In the genomic region with DNA sequence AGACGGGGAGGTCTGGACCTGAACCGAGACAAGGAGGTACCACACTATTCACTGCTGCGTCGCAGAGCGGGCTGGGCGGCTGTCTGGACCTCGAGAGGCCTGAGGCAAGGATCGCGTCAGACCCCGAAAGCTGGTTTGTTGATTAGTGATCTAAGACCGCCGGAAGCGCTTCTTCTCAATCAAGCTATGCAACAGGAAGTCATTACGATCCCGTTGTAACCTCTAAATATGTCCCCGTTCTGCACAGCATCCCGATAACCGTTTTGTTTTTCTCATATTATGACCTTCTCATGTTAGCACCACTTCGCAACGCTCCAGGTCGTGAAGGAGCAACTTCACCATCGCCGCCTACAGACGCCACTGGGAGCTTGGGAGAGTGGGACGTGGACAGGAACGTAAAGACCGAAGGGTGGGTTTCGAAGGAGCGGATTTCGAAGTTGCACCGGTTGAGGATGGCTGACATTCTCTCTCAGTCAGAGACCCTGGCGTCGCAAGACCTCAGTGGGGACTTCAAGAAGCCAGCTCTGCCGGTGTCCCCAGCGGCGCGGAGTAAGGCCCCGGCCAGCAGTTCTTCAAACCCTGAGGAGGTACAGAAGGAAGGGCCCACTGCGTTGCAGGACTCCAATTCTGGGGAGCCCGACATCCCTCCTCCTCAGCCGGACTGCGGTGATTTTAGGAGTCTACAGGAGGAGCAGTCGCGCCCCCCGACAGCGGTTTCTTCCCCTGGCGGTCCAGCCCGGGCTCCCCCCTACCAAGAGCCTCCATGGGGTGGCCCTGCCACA, we compare ENCODE assay signal across 1 cellular context.
A peak's percentile ranks its signal among the peaks of the same experiment; 100 is the strongest.
TF ChIP-seq lines count a peak whose summit lies in the region.

A gene with protein sequence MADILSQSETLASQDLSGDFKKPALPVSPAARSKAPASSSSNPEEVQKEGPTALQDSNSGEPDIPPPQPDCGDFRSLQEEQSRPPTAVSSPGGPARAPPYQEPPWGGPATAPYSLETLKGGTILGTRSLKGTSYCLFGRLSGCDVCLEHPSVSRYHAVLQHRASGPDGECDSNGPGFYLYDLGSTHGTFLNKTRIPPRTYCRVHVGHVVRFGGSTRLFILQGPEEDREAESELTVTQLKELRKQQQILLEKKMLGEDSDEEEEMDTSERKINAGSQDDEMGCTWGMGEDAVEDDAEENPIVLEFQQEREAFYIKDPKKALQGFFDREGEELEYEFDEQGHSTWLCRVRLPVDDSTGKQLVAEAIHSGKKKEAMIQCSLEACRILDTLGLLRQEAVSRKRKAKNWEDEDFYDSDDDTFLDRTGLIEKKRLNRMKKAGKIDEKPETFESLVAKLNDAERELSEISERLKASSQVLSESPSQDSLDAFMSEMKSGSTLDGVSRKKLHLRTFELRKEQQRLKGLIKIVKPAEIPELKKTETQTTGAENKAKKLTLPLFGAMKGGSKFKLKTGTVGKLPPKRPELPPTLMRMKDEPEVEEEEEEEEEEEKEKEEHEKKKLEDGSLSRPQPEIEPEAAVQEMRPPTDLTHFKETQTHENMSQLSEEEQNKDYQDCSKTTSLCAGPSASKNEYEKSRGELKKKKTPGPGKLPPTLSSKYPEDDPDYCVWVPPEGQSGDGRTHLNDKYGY (plus strand): TSS at position 427 of the 782 bp plus-strand sequence. CDS start 26 bp downstream, at position 453.
A gene with protein sequence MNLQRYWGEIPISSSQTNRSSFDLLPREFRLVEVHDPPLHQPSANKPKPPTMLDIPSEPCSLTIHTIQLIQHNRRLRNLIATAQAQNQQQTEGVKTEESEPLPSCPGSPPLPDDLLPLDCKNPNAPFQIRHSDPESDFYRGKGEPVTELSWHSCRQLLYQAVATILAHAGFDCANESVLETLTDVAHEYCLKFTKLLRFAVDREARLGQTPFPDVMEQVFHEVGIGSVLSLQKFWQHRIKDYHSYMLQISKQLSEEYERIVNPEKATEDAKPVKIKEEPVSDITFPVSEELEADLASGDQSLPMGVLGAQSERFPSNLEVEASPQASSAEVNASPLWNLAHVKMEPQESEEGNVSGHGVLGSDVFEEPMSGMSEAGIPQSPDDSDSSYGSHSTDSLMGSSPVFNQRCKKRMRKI (minus strand): TSS at position 152 of the 782 bp plus-strand sequence. CDS start 1,422 bp downstream, outside the sequence.

TF ChIP-seq in K562, 482 proteins besides CTCF, POLR2A, EP300 and RAD21 (continued from another document and continues in another):
- TF ChIP-seq ETV6 (IDR thresholded peaks at IDR 0.05; ENCODE audit: borderline replicate concordance in 1 of 2, low read depth in 2 of 2, low read length in 1 of 2) (no peak), ETV6 (CRISPR knock-in tag; IDR thresholded peaks at IDR 0.05; ENCODE audit: borderline replicate concordance) (no peak), MAFK (IDR thresholded peaks at IDR 0.05; ENCODE audit: low read length) (no peak), ZNF384 (IDR thresholded peaks at IDR 0.05; ENCODE audit: low read depth, low read length) (no peak), EGR1 (conservative IDR thresholded peaks at IDR 0.05) (no peak), TRIM28 (IDR thresholded peaks at IDR 0.05) (peak; percentile 91), SRSF7 (optimal IDR thresholded peaks at IDR 0.05; ENCODE audit: low read depth, low read length) (no peak), ILK (tag; IDR thresholded peaks at IDR 0.05; ENCODE audit: borderline replicate concordance, low read depth) (no peak), GATAD2B (IDR thresholded peaks at IDR 0.05; ENCODE audit: borderline replicate concordance) (no peak), TFAM (CRISPR knock-in tag; conservative IDR thresholded peaks at IDR 0.05) (no peak), PRPF4 (IDR thresholded peaks at IDR 0.05; ENCODE audit: insufficient read depth, low read depth, low read length, poor library complexity, severe bottlenecking) (no peak), ZNF354B (CRISPR knock-in tag; IDR thresholded peaks at IDR 0.05) (no peak), MCM3 (IDR thresholded peaks at IDR 0.05) (no peak), TARDBP (IDR thresholded peaks at IDR 0.05) (peak; percentile 86), MCM5 (IDR thresholded peaks at IDR 0.05; ENCODE audit: low read depth) (no peak), KAT2B (IDR thresholded peaks at IDR 0.05; ENCODE audit: low read depth, low read length) (no peak), NCOA4 (IDR thresholded peaks at IDR 0.05; ENCODE audit: partially characterized antibody) (no peak), ZNF444 (CRISPR knock-in tag; IDR thresholded peaks at IDR 0.05) (no peak), NR3C1 (CRISPR knock-in tag; IDR thresholded peaks at IDR 0.05) (no peak), CBX1 (IDR thresholded peaks at IDR 0.05; ENCODE audit: low read depth) (peak; percentile 21; the same call in 1 of the 2 replicates), CREB1 (IDR thresholded peaks at IDR 0.05) (peak; percentile 49; the same call in 1 of the 2 replicates), CREB1 (CRISPR knock-in tag; IDR thresholded peaks at IDR 0.05) (peak; percentile 82), MTA3 (IDR thresholded peaks at IDR 0.05; ENCODE audit: borderline replicate concordance) (peak; percentile 97), MYBL2 (IDR thresholded peaks at IDR 0.05; ENCODE audit: low read depth) (peak; percentile 34; the same call in 1 of the 2 replicates), MYBL2 (CRISPR knock-in tag; IDR thresholded peaks at IDR 0.05; ENCODE audit: borderline replicate concordance) (no peak), HNRNPL (IDR thresholded peaks at IDR 0.05; ENCODE audit: low read depth, low read length) (no peak), ZNF274 (IDR thresholded peaks at IDR 0.05; ENCODE audit: borderline replicate concordance, low read depth, low read length) (no peak), SREBF2 (CRISPR knock-in tag; IDR thresholded peaks at IDR 0.05) (peak; percentile 63; the same call in 1 of the 2 replicates)
- TF ChIP-seq, protein P1, sequence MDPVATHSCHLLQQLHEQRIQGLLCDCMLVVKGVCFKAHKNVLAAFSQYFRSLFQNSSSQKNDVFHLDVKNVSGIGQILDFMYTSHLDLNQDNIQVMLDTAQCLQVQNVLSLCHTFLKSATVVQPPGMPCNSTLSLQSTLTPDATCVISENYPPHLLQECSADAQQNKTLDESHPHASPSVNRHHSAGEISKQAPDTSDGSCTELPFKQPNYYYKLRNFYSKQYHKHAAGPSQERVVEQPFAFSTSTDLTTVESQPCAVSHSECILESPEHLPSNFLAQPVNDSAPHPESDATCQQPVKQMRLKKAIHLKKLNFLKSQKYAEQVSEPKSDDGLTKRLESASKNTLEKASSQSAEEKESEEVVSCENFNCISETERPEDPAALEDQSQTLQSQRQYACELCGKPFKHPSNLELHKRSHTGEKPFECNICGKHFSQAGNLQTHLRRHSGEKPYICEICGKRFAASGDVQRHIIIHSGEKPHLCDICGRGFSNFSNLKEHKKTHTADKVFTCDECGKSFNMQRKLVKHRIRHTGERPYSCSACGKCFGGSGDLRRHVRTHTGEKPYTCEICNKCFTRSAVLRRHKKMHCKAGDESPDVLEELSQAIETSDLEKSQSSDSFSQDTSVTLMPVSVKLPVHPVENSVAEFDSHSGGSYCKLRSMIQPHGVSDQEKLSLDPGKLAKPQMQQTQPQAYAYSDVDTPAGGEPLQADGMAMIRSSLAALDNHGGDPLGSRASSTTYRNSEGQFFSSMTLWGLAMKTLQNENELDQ (CRISPR knock-in tag; IDR thresholded peaks at IDR 0.05; ENCODE audit: borderline replicate concordance) = no peak
- TF ChIP-seq, protein P2, sequence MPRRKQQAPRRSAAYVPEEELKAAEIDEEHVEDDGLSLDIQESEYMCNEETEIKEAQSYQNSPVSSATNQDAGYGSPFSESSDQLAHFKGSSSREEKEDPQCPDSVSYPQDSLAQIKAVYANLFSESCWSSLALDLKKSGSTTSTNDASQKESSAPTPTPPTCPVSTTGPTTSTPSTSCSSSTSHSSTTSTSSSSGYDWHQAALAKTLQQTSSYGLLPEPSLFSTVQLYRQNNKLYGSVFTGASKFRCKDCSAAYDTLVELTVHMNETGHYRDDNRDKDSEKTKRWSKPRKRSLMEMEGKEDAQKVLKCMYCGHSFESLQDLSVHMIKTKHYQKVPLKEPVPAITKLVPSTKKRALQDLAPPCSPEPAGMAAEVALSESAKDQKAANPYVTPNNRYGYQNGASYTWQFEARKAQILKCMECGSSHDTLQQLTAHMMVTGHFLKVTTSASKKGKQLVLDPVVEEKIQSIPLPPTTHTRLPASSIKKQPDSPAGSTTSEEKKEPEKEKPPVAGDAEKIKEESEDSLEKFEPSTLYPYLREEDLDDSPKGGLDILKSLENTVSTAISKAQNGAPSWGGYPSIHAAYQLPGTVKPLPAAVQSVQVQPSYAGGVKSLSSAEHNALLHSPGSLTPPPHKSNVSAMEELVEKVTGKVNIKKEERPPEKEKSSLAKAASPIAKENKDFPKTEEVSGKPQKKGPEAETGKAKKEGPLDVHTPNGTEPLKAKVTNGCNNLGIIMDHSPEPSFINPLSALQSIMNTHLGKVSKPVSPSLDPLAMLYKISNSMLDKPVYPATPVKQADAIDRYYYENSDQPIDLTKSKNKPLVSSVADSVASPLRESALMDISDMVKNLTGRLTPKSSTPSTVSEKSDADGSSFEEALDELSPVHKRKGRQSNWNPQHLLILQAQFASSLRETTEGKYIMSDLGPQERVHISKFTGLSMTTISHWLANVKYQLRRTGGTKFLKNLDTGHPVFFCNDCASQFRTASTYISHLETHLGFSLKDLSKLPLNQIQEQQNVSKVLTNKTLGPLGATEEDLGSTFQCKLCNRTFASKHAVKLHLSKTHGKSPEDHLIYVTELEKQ (CRISPR knock-in tag; IDR thresholded peaks at IDR 0.05) = no peak
- TF ChIP-seq, protein P3, sequence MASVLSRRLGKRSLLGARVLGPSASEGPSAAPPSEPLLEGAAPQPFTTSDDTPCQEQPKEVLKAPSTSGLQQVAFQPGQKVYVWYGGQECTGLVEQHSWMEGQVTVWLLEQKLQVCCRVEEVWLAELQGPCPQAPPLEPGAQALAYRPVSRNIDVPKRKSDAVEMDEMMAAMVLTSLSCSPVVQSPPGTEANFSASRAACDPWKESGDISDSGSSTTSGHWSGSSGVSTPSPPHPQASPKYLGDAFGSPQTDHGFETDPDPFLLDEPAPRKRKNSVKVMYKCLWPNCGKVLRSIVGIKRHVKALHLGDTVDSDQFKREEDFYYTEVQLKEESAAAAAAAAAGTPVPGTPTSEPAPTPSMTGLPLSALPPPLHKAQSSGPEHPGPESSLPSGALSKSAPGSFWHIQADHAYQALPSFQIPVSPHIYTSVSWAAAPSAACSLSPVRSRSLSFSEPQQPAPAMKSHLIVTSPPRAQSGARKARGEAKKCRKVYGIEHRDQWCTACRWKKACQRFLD (CRISPR knock-in tag; IDR thresholded peaks at IDR 0.05) = peak; percentile 74; the same call in 1 of the 2 replicates
- TF ChIP-seq, protein P4, sequence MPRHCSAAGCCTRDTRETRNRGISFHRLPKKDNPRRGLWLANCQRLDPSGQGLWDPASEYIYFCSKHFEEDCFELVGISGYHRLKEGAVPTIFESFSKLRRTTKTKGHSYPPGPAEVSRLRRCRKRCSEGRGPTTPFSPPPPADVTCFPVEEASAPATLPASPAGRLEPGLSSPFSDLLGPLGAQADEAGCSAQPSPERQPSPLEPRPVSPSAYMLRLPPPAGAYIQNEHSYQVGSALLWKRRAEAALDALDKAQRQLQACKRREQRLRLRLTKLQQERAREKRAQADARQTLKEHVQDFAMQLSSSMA (CRISPR knock-in tag; IDR thresholded peaks at IDR 0.05) = 0 out of 2 replicates have a peak, but pooled peaks have one; percentile 84
- TF ChIP-seq, protein P5, sequence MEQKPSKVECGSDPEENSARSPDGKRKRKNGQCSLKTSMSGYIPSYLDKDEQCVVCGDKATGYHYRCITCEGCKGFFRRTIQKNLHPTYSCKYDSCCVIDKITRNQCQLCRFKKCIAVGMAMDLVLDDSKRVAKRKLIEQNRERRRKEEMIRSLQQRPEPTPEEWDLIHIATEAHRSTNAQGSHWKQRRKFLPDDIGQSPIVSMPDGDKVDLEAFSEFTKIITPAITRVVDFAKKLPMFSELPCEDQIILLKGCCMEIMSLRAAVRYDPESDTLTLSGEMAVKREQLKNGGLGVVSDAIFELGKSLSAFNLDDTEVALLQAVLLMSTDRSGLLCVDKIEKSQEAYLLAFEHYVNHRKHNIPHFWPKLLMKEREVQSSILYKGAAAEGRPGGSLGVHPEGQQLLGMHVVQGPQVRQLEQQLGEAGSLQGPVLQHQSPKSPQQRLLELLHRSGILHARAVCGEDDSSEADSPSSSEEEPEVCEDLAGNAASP (IDR thresholded peaks at IDR 0.05) = no peak
- TF ChIP-seq, protein P6, sequence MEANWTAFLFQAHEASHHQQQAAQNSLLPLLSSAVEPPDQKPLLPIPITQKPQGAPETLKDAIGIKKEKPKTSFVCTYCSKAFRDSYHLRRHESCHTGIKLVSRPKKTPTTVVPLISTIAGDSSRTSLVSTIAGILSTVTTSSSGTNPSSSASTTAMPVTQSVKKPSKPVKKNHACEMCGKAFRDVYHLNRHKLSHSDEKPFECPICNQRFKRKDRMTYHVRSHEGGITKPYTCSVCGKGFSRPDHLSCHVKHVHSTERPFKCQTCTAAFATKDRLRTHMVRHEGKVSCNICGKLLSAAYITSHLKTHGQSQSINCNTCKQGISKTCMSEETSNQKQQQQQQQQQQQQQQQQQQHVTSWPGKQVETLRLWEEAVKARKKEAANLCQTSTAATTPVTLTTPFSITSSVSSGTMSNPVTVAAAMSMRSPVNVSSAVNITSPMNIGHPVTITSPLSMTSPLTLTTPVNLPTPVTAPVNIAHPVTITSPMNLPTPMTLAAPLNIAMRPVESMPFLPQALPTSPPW (CRISPR knock-in tag; IDR thresholded peaks at IDR 0.05) = peak; percentile 41; the same call in 1 of the 2 replicates
- TF ChIP-seq, protein P7, sequence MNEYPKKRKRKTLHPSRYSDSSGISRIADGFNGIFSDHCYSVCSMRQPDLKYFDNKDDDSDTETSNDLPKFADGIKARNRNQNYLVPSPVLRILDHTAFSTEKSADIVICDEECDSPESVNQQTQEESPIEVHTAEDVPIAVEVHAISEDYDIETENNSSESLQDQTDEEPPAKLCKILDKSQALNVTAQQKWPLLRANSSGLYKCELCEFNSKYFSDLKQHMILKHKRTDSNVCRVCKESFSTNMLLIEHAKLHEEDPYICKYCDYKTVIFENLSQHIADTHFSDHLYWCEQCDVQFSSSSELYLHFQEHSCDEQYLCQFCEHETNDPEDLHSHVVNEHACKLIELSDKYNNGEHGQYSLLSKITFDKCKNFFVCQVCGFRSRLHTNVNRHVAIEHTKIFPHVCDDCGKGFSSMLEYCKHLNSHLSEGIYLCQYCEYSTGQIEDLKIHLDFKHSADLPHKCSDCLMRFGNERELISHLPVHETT (CRISPR knock-in tag; conservative IDR thresholded peaks at IDR 0.05 in 1 of 2, IDR thresholded peaks at IDR 0.05 in 1 of 2) = 0 out of 4 replicates have a peak, but pooled peaks of 1 of the 2 experiments have one; percentile 44
- TF ChIP-seq, protein P8, sequence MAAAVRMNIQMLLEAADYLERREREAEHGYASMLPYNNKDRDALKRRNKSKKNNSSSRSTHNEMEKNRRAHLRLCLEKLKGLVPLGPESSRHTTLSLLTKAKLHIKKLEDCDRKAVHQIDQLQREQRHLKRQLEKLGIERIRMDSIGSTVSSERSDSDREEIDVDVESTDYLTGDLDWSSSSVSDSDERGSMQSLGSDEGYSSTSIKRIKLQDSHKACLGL (CRISPR knock-in tag; IDR thresholded peaks at IDR 0.05; ENCODE audit: borderline replicate concordance, poor library complexity, severe bottlenecking) = no peak
- TF ChIP-seq, protein P9, sequence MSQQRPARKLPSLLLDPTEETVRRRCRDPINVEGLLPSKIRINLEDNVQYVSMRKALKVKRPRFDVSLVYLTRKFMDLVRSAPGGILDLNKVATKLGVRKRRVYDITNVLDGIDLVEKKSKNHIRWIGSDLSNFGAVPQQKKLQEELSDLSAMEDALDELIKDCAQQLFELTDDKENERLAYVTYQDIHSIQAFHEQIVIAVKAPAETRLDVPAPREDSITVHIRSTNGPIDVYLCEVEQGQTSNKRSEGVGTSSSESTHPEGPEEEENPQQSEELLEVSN (IDR thresholded peaks at IDR 0.05; ENCODE audit: borderline replicate concordance in 1 of 2, extremely low read depth in 1 of 2, insufficient read depth in 1 of 2, insufficient read length in 1 of 2, low read depth in 1 of 2, low read length in 1 of 2, poor library complexity in 1 of 2, severe bottlenecking in 1 of 2) = no peak
